ENCODE assay signal across 8 cellular contexts in the genomic region with DNA sequence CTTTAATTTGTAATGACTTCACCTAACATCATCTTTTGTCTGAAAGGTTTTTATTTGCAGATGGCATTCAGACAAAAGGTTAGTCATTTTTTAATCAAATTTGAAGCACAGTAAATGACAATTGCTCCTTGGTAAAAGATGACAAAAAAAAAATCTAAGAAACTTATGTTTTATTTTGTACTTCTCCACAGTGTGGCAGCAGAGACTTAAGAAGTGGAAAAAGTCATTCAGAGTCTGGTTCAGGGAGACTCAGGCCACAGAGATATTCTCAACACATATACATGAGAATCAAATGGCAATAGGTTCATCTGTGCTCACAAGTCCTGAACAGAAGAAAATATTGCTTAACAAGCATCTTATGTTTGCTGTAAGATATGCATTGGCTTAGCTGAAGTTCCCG.
DNase-seq lines count a peak whose midpoint lies in the region; ATAC-seq and TF ChIP-seq lines count a peak whose summit lies in the region.

No MANE protein-coding gene starts in this region.

- no peak overlapping the region for H3K27ac ChIP-seq in GM23338 (ENCODE audit: low read depth)
- H3K27ac ChIP-seq in CD4-positive, alpha-beta T cell (ENCODE audit: low read depth, low read length): no peak overlapping the region

- H3K4me1 Mint-ChIP-seq in GM23338 (no peaks in the 10 kb centered on the region), neural crest cell (no peaks in the 10 kb centered on the region), CD14-positive monocyte (no peaks in the 10 kb centered on the region)
- H3K4me1 Mint-ChIP-seq in CD4-positive, alpha-beta T cell (ENCODE audit: low read depth): no peaks in the 10 kb centered on the region

- TF ChIP-seq CTCF in GM23338 (conservative IDR thresholded peaks at IDR 0.05; ENCODE audit: low read depth in 2 of 2) (peak; percentile 72 to 73), neural crest cell (conservative IDR thresholded peaks at IDR 0.05) (peak; percentile 73), CD14-positive monocyte (IDR thresholded peaks at IDR 0.05) (no peak)
- no peak for TF ChIP-seq CTCF in CD4-positive, alpha-beta T cell (IDR thresholded peaks at IDR 0.05)

- H3K9me3 ChIP-seq in CD4-positive, alpha-beta T cell (ENCODE audit: control insufficient read depth, low read length): no peaks in the 10 kb centered on the region

- H3K27me3 ChIP-seq in GM23338 (ENCODE audit: insufficient read depth): no peaks in the 10 kb centered on the region
- H3K27me3 ChIP-seq in CD4-positive, alpha-beta T cell (ENCODE audit: control insufficient read depth, insufficient read depth, low read length): no peaks in the 10 kb centered on the region

- no peaks in the 10 kb centered on the region for H3K79me2 ChIP-seq in GM23338 (replicated peaks; ENCODE audit: insufficient read depth)

- H4K20me1 ChIP-seq in GM23338 (replicated peaks; ENCODE audit: insufficient read depth): no peaks in the 10 kb centered on the region

- intact Hi-C loops in CD4-positive, alpha-beta T cell (cut with DNase I, micrococcal nuclease): no loop called here
- intact Hi-C loops in CD14-positive monocyte (cut with micrococcal nuclease): no loop called here

- no peak overlapping the region for H3K4me3 ChIP-seq in GM23338

- no peaks in the 10 kb centered on the region for H3K36me3 ChIP-seq in GM23338 (ENCODE audit: insufficient read depth)

- peaks cover 2% of the 10 kb centered on the region for H3K27me3 Mint-ChIP-seq in GM23338 (ENCODE audit: insufficient read depth, low read depth, poor library complexity)
- H3K27me3 Mint-ChIP-seq in neural crest cell (ENCODE audit: low read depth): peaks cover 33% of the 10 kb centered on the region
- no peaks in the 10 kb centered on the region for H3K27me3 Mint-ChIP-seq in CD4-positive, alpha-beta T cell
- peaks cover 0 to 2% (median 0%) of the 10 kb centered on the region in 3 donors for H3K27me3 Mint-ChIP-seq in CD14-positive monocyte (ENCODE audit: low read depth in 3 of 3)

- DNase-seq in GM23338 (ENCODE audit: low spot score): peak; percentile 80
- peak; percentile 57 for DNase-seq in NCI-H524 treated with DMSO at 0.1 percent for 48 hours (lab: John Stamatoyannopoulos, UW)
- DNase-seq in dedifferentiated amniotic fluid mesenchymal stem cell (ENCODE audit: extremely low spot score): peak; percentile 69
- peak; percentile 3 for DNase-seq in neural crest cell (ENCODE audit: low read depth, low spot score)
- no peak for DNase-seq in CD4-positive, alpha-beta T cell
- no peak for DNase-seq in CD14-positive monocyte (ENCODE audit: low spot score)

- H3F3A ChIP-seq in GM23338 (replicated peaks; ENCODE audit: low read depth): no peaks in the 10 kb centered on the region

- H3K4me1 ChIP-seq in GM23338 (ENCODE audit: insufficient read depth): no peaks in the 10 kb centered on the region

- ATAC-seq in GM23338: peak; percentile 69
- no peak for ATAC-seq in CD4-positive, alpha-beta T cell (ENCODE audit: poor library complexity)
- ATAC-seq in HG03280 (IDR thresholded peaks at IDR 0.05; ENCODE audit: unreplicated experiment): no peak
- ATAC-seq in HG03135 (IDR thresholded peaks at IDR 0.05; ENCODE audit: unreplicated experiment): no peak

- H2AFZ ChIP-seq in GM23338: no peak overlapping the region

- no peaks in the 10 kb centered on the region for H3K9me3 Mint-ChIP-seq in GM23338
- peaks cover 2% of the 10 kb centered on the region for H3K9me3 Mint-ChIP-seq in neural crest cell
- H3K9me3 Mint-ChIP-seq in CD4-positive, alpha-beta T cell: no peaks in the 10 kb centered on the region
- H3K9me3 Mint-ChIP-seq in CD14-positive monocyte: peaks cover 0 to 3% (median 0%) of the 10 kb centered on the region in 7 donors

- H3K27ac Mint-ChIP-seq in GM23338: no peak overlapping the region
- H3K27ac Mint-ChIP-seq in neural crest cell (ENCODE audit: unreplicated experiment): no peak overlapping the region
- H3K27ac Mint-ChIP-seq in CD4-positive, alpha-beta T cell: no peak overlapping the region
- H3K27ac Mint-ChIP-seq in CD14-positive monocyte: no peak overlapping the region

- peaks cover 2% of the 10 kb centered on the region; the same call in 1 of the 2 replicates for H3K9me2 ChIP-seq in GM23338 (ENCODE audit: insufficient read depth)

- CTCF ChIA-PET in CD4-positive, alpha-beta T cell (lab: Charles Lee): no interaction called here

- H3K36me3 Mint-ChIP-seq in GM23338 (ENCODE audit: low read depth): no peaks in the 10 kb centered on the region
- no peaks in the 10 kb centered on the region for H3K36me3 Mint-ChIP-seq in neural crest cell (ENCODE audit: low read depth)
- H3K36me3 Mint-ChIP-seq in CD4-positive, alpha-beta T cell (ENCODE audit: low read depth): no peaks in the 10 kb centered on the region
- no peaks in the 10 kb centered on the region for H3K36me3 Mint-ChIP-seq in CD14-positive monocyte

- H3K4me3 Mint-ChIP-seq in GM23338 (no peak overlapping the region), neural crest cell (no peak overlapping the region), CD14-positive monocyte (no peak overlapping the region)
- no peak overlapping the region for H3K4me3 Mint-ChIP-seq in CD4-positive, alpha-beta T cell

- no peak overlapping the region for H3K4me2 ChIP-seq in GM23338

- POLR2A ChIA-PET in CD4-positive, alpha-beta T cell (lab: Charles Lee): no interaction called here

TF ChIP-seq in GM23338, 12 proteins besides CTCF, POLR2A, EP300 and RAD21:
- TF ChIP-seq, protein P1, sequence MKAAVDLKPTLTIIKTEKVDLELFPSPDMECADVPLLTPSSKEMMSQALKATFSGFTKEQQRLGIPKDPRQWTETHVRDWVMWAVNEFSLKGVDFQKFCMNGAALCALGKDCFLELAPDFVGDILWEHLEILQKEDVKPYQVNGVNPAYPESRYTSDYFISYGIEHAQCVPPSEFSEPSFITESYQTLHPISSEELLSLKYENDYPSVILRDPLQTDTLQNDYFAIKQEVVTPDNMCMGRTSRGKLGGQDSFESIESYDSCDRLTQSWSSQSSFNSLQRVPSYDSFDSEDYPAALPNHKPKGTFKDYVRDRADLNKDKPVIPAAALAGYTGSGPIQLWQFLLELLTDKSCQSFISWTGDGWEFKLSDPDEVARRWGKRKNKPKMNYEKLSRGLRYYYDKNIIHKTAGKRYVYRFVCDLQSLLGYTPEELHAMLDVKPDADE (IDR thresholded peaks at IDR 0.05): no peak
- no peak for TF ChIP-seq ZNF114 (CRISPR knock-in tag; IDR thresholded peaks at IDR 0.05)
TF ChIP-seq in GM23338: peak in this region for 0.

Comparison
In these comparisons a context has a peak if more than half of its experiments do, and no peak if none do; other contexts are left out.
1. DNase-seq: peak in GM23338 (single experiment), NCI-H524 treated with DMSO at 0.1 percent for 48 hours (single experiment), dedifferentiated amniotic fluid mesenchymal stem cell (single experiment) and neural crest cell (single experiment); none in CD4-positive, alpha-beta T cell (0 of 10) and CD14-positive monocyte (single experiment).
2. CTCF ChIP-seq: peak in GM23338 (2 of 2) and neural crest cell (single experiment); none in CD4-positive, alpha-beta T cell (single experiment) and CD14-positive monocyte (single experiment).